ENCODE assay signal across 8 cellular contexts in the genomic region with DNA sequence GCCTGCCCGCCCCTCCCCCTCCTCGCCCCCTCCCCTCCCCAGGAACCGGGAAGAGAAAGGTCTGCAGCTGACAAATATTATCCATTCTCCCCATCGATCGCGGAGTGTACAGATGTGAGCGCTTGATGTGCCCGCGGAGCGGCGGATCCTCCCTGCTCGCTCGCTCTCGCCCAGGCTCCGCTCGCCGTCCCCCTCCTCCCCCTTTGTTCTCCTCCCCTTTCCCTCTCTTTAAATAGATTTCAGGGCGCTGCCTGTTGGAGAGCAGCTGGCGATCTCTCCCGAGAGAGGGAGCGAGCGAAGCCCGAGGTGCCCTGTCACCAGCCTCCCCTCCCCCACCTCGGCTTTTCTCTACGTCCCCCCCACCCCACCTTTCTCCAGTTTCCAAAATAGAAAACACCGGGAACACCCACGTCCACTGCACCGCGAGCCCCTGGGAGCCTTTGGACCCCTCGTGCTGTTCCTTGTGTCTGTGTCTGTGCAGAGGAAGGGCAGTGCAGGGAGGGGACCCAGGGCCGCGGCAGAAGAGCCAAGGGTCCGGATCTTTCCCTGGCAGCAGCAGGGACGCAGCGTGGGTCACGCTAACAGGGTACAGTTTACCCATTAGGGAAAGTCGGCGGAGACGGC. TPM values are rescaled to one million over a fixed set of nuclear protein-coding genes. Genes with fewer than 3 reads are reported as not detected.
DNase-seq lines count a peak whose midpoint lies in the region; ATAC-seq and TF ChIP-seq lines count a peak whose summit lies in the region.

No MANE protein-coding gene starts in this region.

- 14% methylated on average over 28 of the region's 39 CpGs for WGBS in smooth muscle cell (ENCODE audit: low lambda C conversion rate)

- no peaks in the 10 kb centered on the region for H4K20me1 ChIP-seq in smooth muscle cell (ENCODE audit: low read depth)

- peaks cover 3% of the 10 kb centered on the region for H3F3A ChIP-seq in smooth muscle cell (ENCODE audit: low read depth)

- DNase-seq in NCI-H526 (lab: John Stamatoyannopoulos, UW) (peak; percentile 27 to 81), NCI-H526 treated with DMSO at 0.1 percent for 48 hours (lab: John Stamatoyannopoulos, UW) (no peak), NCI-H2107 (lab: John Stamatoyannopoulos, UW) (peak; percentile 76), adipocyte (ENCODE audit: low read depth) (peak; percentile 48), smooth muscle cell (lab: John Stamatoyannopoulos, UW; ENCODE audit: unreplicated experiment) (peak; percentile 49)

- H3K9ac ChIP-seq in adipocyte (ENCODE audit: low read length): no peak overlapping the region
- H3K9ac ChIP-seq in smooth muscle cell (ENCODE audit: low read depth): no peak overlapping the region

- H2AFZ ChIP-seq in smooth muscle cell (ENCODE audit: low read depth): no peak overlapping the region

- H3K4me3 ChIP-seq in adipocyte (ENCODE audit: low read length): peak overlapping the region; percentile 65
- H3K4me3 ChIP-seq in iPS-11a (ENCODE audit: low read depth, low read length): peak overlapping the region; percentile 38
- H3K4me3 ChIP-seq in smooth muscle cell: peak overlapping the region; percentile 46

- H3K36me3 ChIP-seq in adipocyte (ENCODE audit: control insufficient read depth, insufficient read depth, low read length, severe bottlenecking) (no peaks in the 10 kb centered on the region), smooth muscle cell (ENCODE audit: low read depth) (no peaks in the 10 kb centered on the region)

- no peaks in the 10 kb centered on the region for H3K9me3 ChIP-seq in adipocyte (ENCODE audit: control insufficient read depth, low read length)
- H3K9me3 ChIP-seq in smooth muscle cell (replicated peaks; ENCODE audit: low read depth): no peaks in the 10 kb centered on the region

- ATAC-seq in GM21381 (IDR thresholded peaks at IDR 0.05; ENCODE audit: unreplicated experiment): no peak
- no peak for ATAC-seq in activated CD4-positive, CD25-positive, alpha-beta regulatory T cell treated with anti-CD3 and anti-CD28 coated beads, Interleukin-2, amount 50 U/mL, for 24 hours

- H3K4me2 ChIP-seq in smooth muscle cell: peak overlapping the region; percentile 98

- no peak for TF ChIP-seq CTCF in smooth muscle cell (IDR thresholded peaks at IDR 0.05; ENCODE audit: borderline replicate concordance, insufficient read depth, poor library complexity, severe bottlenecking)

- H3K79me2 ChIP-seq in smooth muscle cell (ENCODE audit: low read depth): no peaks in the 10 kb centered on the region

- H3K27ac ChIP-seq in smooth muscle cell (ENCODE audit: low read depth): no peak overlapping the region

- peaks cover 2% of the 10 kb centered on the region for H3K4me1 ChIP-seq in adipocyte (ENCODE audit: control insufficient read depth, insufficient read depth, low read length)
- H3K4me1 ChIP-seq in smooth muscle cell (ENCODE audit: low read depth): peaks cover 37% of the 10 kb centered on the region

- peaks cover 26% of the 10 kb centered on the region for H3K27me3 ChIP-seq in adipocyte (replicated peaks; ENCODE audit: control insufficient read depth, insufficient read depth, low read length)
- H3K27me3 ChIP-seq in smooth muscle cell (ENCODE audit: low read depth): peaks cover 29% of the 10 kb centered on the region

RNA-seq across cellular contexts. Expression of gene BCOR, which starts 56.6 kb away (rescaled TPM):
- total RNA-seq in smooth muscle cell: 28.0 and 28.5 TPM in 2 replicates
- polyA plus RNA-seq in smooth muscle cell: 13.1 and 19.5 TPM in 2 replicates
